In the genomic region with DNA sequence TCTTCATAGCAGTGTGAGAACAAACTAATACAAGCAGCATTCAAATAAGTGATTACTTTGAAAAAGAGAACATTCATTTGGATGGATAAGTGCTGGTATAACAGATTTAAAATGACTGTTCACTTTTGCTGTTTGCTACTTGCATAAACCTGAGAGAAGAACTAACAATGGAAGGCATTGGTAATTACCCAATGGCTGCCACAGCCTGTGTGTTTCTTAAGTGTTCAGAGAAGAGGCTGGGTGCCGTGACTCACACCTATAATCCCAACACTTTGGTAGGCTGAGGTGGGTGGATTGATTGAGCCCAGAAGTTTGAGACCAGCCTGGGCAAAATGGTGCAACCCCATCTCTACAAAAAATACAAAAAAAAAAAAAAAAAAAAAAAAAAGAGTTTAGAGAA, we compare ENCODE assay signal across 32 cellular contexts. TPM values are rescaled to one million over a fixed set of nuclear protein-coding genes. Genes with fewer than 3 reads are reported as not detected.
DNase-seq lines count a peak whose midpoint lies in the region; ATAC-seq, FAIRE-seq and TF ChIP-seq lines count a peak whose summit lies in the region.
"Had no signal": no experiment of that assay in that cellular context is flagged by ENCODE, and none has a peak within 500 bp of the region (broad histone marks: within the 10 kb centered on the region; RNA-seq: fewer than 3 reads in every experiment).

No MANE protein-coding gene starts in this region.

- no peaks in the 10 kb centered on the region for H3K9me3 Mint-ChIP-seq in glutamatergic neuron (ENCODE audit: unreplicated experiment)
- no peaks in the 10 kb centered on the region for H3K9me3 Mint-ChIP-seq in activated CD8-positive, alpha-beta memory T cell treated with anti-CD3 and anti-CD28 coated beads, Interleukin-2, amount 10 ng/mL, durations not matched to agents 7 days and 5 days (ENCODE audit: low read depth)
- H3K9me3 Mint-ChIP-seq: naive thymus-derived CD8-positive, alpha-beta T cell had no signal

- H3K4me1 ChIP-seq in keratinocyte (ENCODE audit: control insufficient read depth, extremely low read depth, insufficient read depth, low read length): peaks cover 17% of the 10 kb centered on the region
- H3K4me1 ChIP-seq: SJCRH30, stomach had no signal

- in situ Hi-C loops in brain microvascular endothelial cell (cut with HindIII; ENCODE audit: low pct_ligation_motif_present, low sequenced_read_pairs): no loop called here

- peak; percentile 26 for DNase-seq in stimulated activated CD4-positive, alpha-beta T cell treated with anti-CD3 and anti-CD28 coated beads, Interleukin-15, amount 100 ng/mL, for 24 hours
- no peak for DNase-seq in stimulated activated CD4-positive, alpha-beta T cell treated with anti-CD3 and anti-CD28 coated beads, Interleukin-4, amount 100 ng/mL, for 24 hours
- DNase-seq in brain microvascular endothelial cell: no peak
- no peak for DNase-seq in keratinocyte (ENCODE audit: low read depth, low spot score)
- no peak for DNase-seq in HT-29 (ENCODE audit: low spot score)
- no peak for DNase-seq in glutamatergic neuron
- no peak for DNase-seq in activated CD8-positive, alpha-beta memory T cell treated with anti-CD3 and anti-CD28 coated beads, Interleukin-2, amount 10 ng/mL, durations not matched to agents 7 days and 5 days
- DNase-seq: activated CD4-positive, alpha-beta T cell treated with anti-CD3 and anti-CD28 coated beads, Interleukin-2, amount 50 U/mL, for 1 hour; caudate nucleus; DND-41; effector memory CD4-positive, alpha-beta T cell; erythroblast; foreskin melanocyte; HCEC 1CT; heart right ventricle; naive thymus-derived CD8-positive, alpha-beta T cell; NCI-H1417; NCI-H2029; NCI-H510A treated with DMSO at 0.1 percent for 48 hours; nucleus accumbens; SJCRH30; stomach; WERI-Rb-1 had no signal

- H4K20me1 ChIP-seq in keratinocyte (ENCODE audit: control insufficient read depth, extremely low read depth, insufficient read depth, low read length): no peaks in the 10 kb centered on the region
- H4K20me1 ChIP-seq: BLaER1 treated with 17β-estradiol and CSF1 and Interleukin-3, amounts not matched to agents 10 nM and 100 nM had no signal

- no peak for TF ChIP-seq CTCF in brain microvascular endothelial cell (IDR thresholded peaks at IDR 0.05; ENCODE audit: low read depth, low read length, missing control alignments)
- no peak for TF ChIP-seq CTCF in keratinocyte (optimal IDR thresholded peaks at IDR 0.05 in 1 of 3, IDR thresholded peaks at IDR 0.05 in 1 of 3, conservative IDR thresholded peaks at IDR 0.05 in 1 of 3; ENCODE audit: extremely low read depth in 1 of 3, insufficient read depth in 2 of 3, low read length in 3 of 3)
- TF ChIP-seq CTCF in glutamatergic neuron (IDR thresholded peaks at IDR 0.05; ENCODE audit: partially characterized antibody, unreplicated experiment): no peak

- H3K27ac ChIP-seq in brain microvascular endothelial cell (peak overlapping the region; percentile 24), keratinocyte (ENCODE audit: control insufficient read depth, insufficient read depth, low read length) (no peak overlapping the region)
- H3K27ac ChIP-seq: ascending aorta; BLaER1 treated with 17β-estradiol and CSF1 and Interleukin-3, amounts not matched to agents 10 nM and 100 nM; coronary artery; heart right ventricle; SJCRH30; stomach; WERI-Rb-1 had no signal

- FAIRE-seq in keratinocyte (lab: Jason Lieb, UNC): peak; percentile 9
- FAIRE-seq: HepG2 had no signal

- no peak for ATAC-seq in activated CD8-positive, alpha-beta memory T cell treated with anti-CD3 and anti-CD28 coated beads, Interleukin-2, amount 10 ng/mL, durations not matched to agents 7 days and 5 days
- ATAC-seq: heart right ventricle; HepG2; naive thymus-derived CD8-positive, alpha-beta T cell had no signal

- CTCF ChIA-PET in activated CD8-positive, alpha-beta memory T cell treated with anti-CD3 and anti-CD28 coated beads, Interleukin-2, amount 10 ng/mL, durations not matched to agents 7 days and 5 days (lab: Charles Lee): interaction anchor here (0.7 kb wide), 1 partner anchor 175 kb away, joined by 4 read pairs; no protein-coding TSS in a partner anchor

- no peaks in the 10 kb centered on the region for H3K9me1 ChIP-seq in keratinocyte (ENCODE audit: control insufficient read depth, extremely low read depth, insufficient read depth, low read length)

- H3K36me3 Mint-ChIP-seq in glutamatergic neuron (ENCODE audit: unreplicated experiment): no peaks in the 10 kb centered on the region
- no peaks in the 10 kb centered on the region for H3K36me3 Mint-ChIP-seq in activated CD8-positive, alpha-beta memory T cell treated with anti-CD3 and anti-CD28 coated beads, Interleukin-2, amount 10 ng/mL, durations not matched to agents 7 days and 5 days
- H3K36me3 Mint-ChIP-seq: naive thymus-derived CD8-positive, alpha-beta T cell had no signal

- peaks cover 1% of the 10 kb centered on the region for H3K27me3 Mint-ChIP-seq in glutamatergic neuron (ENCODE audit: unreplicated experiment)
- H3K27me3 Mint-ChIP-seq in activated CD8-positive, alpha-beta memory T cell treated with anti-CD3 and anti-CD28 coated beads, Interleukin-2, amount 10 ng/mL, durations not matched to agents 7 days and 5 days: peaks cover 62% of the 10 kb centered on the region

- H3K9me3 ChIP-seq in keratinocyte (ENCODE audit: control insufficient read depth, low read depth, low read length): no peaks in the 10 kb centered on the region
- H3K9me3 ChIP-seq: ascending aorta; BLaER1 treated with 17β-estradiol and CSF1 and Interleukin-3, amounts not matched to agents 10 nM and 100 nM; heart right ventricle; SJCRH30; stomach had no signal

- H2AFZ ChIP-seq in keratinocyte (ENCODE audit: control insufficient read depth, low read length): no peak overlapping the region

- no peaks in the 10 kb centered on the region for H3K79me2 ChIP-seq in keratinocyte (ENCODE audit: control insufficient read depth, insufficient read depth, low read length)

- H3K36me3 ChIP-seq in brain microvascular endothelial cell (replicated peaks) (peaks cover 3% of the 10 kb centered on the region), keratinocyte (ENCODE audit: control insufficient read depth in 2 of 2, extremely low read depth in 1 of 2, insufficient read depth in 2 of 2, low read length in 2 of 2) (no peaks in the 10 kb centered on the region)
- H3K36me3 ChIP-seq: BLaER1 treated with 17β-estradiol and CSF1 and Interleukin-3, amounts not matched to agents 10 nM and 100 nM; stomach; WERI-Rb-1 had no signal

- H3K4me3 ChIP-seq in brain microvascular endothelial cell (ENCODE audit: low read depth, low read length) (no peak overlapping the region), keratinocyte (ENCODE audit: control insufficient read depth in 2 of 3, extremely low read depth in 1 of 3, insufficient read depth in 2 of 3, low read depth in 1 of 3, low read length in 3 of 3) (no peak overlapping the region)
- H3K4me3 ChIP-seq: ascending aorta; BLaER1 treated with 17β-estradiol and CSF1 and Interleukin-3, amounts not matched to agents 10 nM and 100 nM; coronary artery; heart right ventricle; lung; SJCRH30; stomach had no signal

- no peak overlapping the region for H3K27ac Mint-ChIP-seq in glutamatergic neuron (ENCODE audit: unreplicated experiment)
- H3K27ac Mint-ChIP-seq in activated CD8-positive, alpha-beta memory T cell treated with anti-CD3 and anti-CD28 coated beads, Interleukin-2, amount 10 ng/mL, durations not matched to agents 7 days and 5 days: no peak overlapping the region
- H3K27ac Mint-ChIP-seq: activated naive CD8-positive, alpha-beta T cell; naive thymus-derived CD8-positive, alpha-beta T cell had no signal

- H3K4me1 Mint-ChIP-seq in glutamatergic neuron (ENCODE audit: low read depth, unreplicated experiment): peaks cover 15% of the 10 kb centered on the region
- H3K4me1 Mint-ChIP-seq in activated CD8-positive, alpha-beta memory T cell treated with anti-CD3 and anti-CD28 coated beads, Interleukin-2, amount 10 ng/mL, durations not matched to agents 7 days and 5 days: peaks cover 5% of the 10 kb centered on the region

- no peak overlapping the region for H3K4me3 Mint-ChIP-seq in glutamatergic neuron (ENCODE audit: unreplicated experiment)
- no peak overlapping the region for H3K4me3 Mint-ChIP-seq in activated CD8-positive, alpha-beta memory T cell treated with anti-CD3 and anti-CD28 coated beads, Interleukin-2, amount 10 ng/mL, durations not matched to agents 7 days and 5 days
- H3K4me3 Mint-ChIP-seq: activated naive CD8-positive, alpha-beta T cell; naive thymus-derived CD8-positive, alpha-beta T cell had no signal

- dilution Hi-C loops in keratinocyte (cut with MboI; ENCODE audit: extremely low pct_ligation_motif_present, low sequenced_read_pairs): no loop called here

- H3K9ac ChIP-seq in keratinocyte (ENCODE audit: control insufficient read depth, extremely low read depth, insufficient read depth, low read length): no peak overlapping the region
- H3K9ac ChIP-seq: BLaER1 treated with 17β-estradiol and CSF1 and Interleukin-3, amounts not matched to agents 10 nM and 100 nM had no signal

- H3K27me3 ChIP-seq in brain microvascular endothelial cell (replicated peaks) (no peaks in the 10 kb centered on the region), keratinocyte (ENCODE audit: control insufficient read depth, extremely low read depth, insufficient read depth, low read length) (peaks cover 10% of the 10 kb centered on the region)
- H3K27me3 ChIP-seq: ascending aorta; BLaER1 treated with 17β-estradiol and CSF1 and Interleukin-3, amounts not matched to agents 10 nM and 100 nM; SJCRH30 had no signal

- no peak overlapping the region for H3K4me2 ChIP-seq in keratinocyte (ENCODE audit: control insufficient read depth, extremely low read depth, insufficient read depth, low read depth, low read length)

RNA-seq across cellular contexts. Expression of gene TEX26, which starts 4.9 kb away (rescaled TPM):
- not detected in 3 replicates for polyA plus RNA-seq in keratinocyte
- 3.5 TPM for polyA plus RNA-seq in keratinocyte (2011; ENCODE audit: low read depth)
- polyA plus RNA-seq in keratinocyte (2011; cell fraction: cytosol; rRNA removed): not detected in 2 replicates
- polyA plus RNA-seq in keratinocyte (2011; cell fraction: nucleus; rRNA removed): not detected in 2 replicates
- 0.83 TPM in 1 of 2 replicates, not detected in the other for polyA plus RNA-seq in keratinocyte (2012; ENCODE audit: low replicate concordance)
- not detected in 3 replicates for polyA minus RNA-seq in keratinocyte
- polyA minus RNA-seq in keratinocyte (2011; cell fraction: cytosol; rRNA and poly(A)+ RNA removed): not detected
- polyA minus RNA-seq in keratinocyte (2011; cell fraction: nucleus; rRNA and poly(A)+ RNA removed): not detected in 2 replicates
- total RNA-seq in HT-29 (2014; rRNA removed; shearing (Covaris generic)): not detected in 2 replicates
- total RNA-seq in glutamatergic neuron (ENCODE audit: unreplicated experiment): not detected
- not detected for total RNA-seq in activated CD8-positive, alpha-beta memory T cell treated with anti-CD3 and anti-CD28 coated beads, Interleukin-2, amount 10 ng/mL, durations not matched to agents 7 days and 5 days
- total RNA-seq: ascending aorta; heart right ventricle; HepG2; mononuclear cell; naive thymus-derived CD8-positive, alpha-beta T cell; pulmonary artery endothelial cell; RPMI7951; SJCRH30; stomach had no signal
- polyA plus RNA-seq: heart right ventricle; HepG2; naive thymus-derived CD8-positive, alpha-beta T cell had no signal

RNA-seq across cellular contexts. Expression of gene MEDAG, which starts 21.5 kb away (rescaled TPM):
- polyA plus RNA-seq in keratinocyte: 0.02 to 0.03 TPM in 2 of 3 replicates, not detected in the other
- not detected for polyA plus RNA-seq in keratinocyte (2011; ENCODE audit: low read depth)
- polyA plus RNA-seq in keratinocyte (2011; cell fraction: cytosol; rRNA removed): not detected in 2 replicates
- not detected in 2 replicates for polyA plus RNA-seq in keratinocyte (2011; cell fraction: nucleus; rRNA removed)
- not detected in 2 replicates for polyA plus RNA-seq in keratinocyte (2012; ENCODE audit: low replicate concordance)
- not detected in 3 replicates for polyA minus RNA-seq in keratinocyte
- not detected for polyA minus RNA-seq in keratinocyte (2011; cell fraction: cytosol; rRNA and poly(A)+ RNA removed)
- not detected in 2 replicates for polyA minus RNA-seq in keratinocyte (2011; cell fraction: nucleus; rRNA and poly(A)+ RNA removed)
- total RNA-seq in HT-29 (2014; rRNA removed; shearing (Covaris generic)): not detected in 2 replicates
- total RNA-seq in glutamatergic neuron (ENCODE audit: unreplicated experiment): 0.51 TPM
- total RNA-seq in activated CD8-positive, alpha-beta memory T cell treated with anti-CD3 and anti-CD28 coated beads, Interleukin-2, amount 10 ng/mL, durations not matched to agents 7 days and 5 days: under 1 TPM; 0.38 to 0.59 TPM
- total RNA-seq: HepG2; mononuclear cell; naive thymus-derived CD8-positive, alpha-beta T cell had no signal
- polyA plus RNA-seq: HepG2; naive thymus-derived CD8-positive, alpha-beta T cell had no signal
